ENCODE assay signal across 25 cellular contexts in genomic region chr6:64103480-64103879, GRCh38.
"Had no signal": no experiment of that assay in that cellular context is flagged by ENCODE, and none has a peak within 500 bp of the region (broad histone marks: within the 10 kb centered on the region; RNA-seq: fewer than 3 reads in every experiment).

No MANE protein-coding gene starts in this region.

- H3K4me1 Mint-ChIP-seq: endodermal cell had no signal

- DNase-seq: colonic mucosa; cortex of kidney; dermis blood vessel endothelial cell; dorsolateral prefrontal cortex; effector CD4-positive, alpha-beta T cell; effector CD8-positive, alpha-beta T cell; effector memory CD4-positive, alpha-beta T cell; effector memory CD8-positive, alpha-beta T cell; endodermal cell; erythroblast; esophagus squamous epithelium; foreskin fibroblast; foreskin keratinocyte; foreskin melanocyte; gastrocnemius medialis; glutamatergic neuron; head of caudate nucleus; heart left ventricle; heart right ventricle had no signal

- H3K4me3 ChIP-seq: colonic mucosa, coronary artery, dorsolateral prefrontal cortex, esophagus muscularis mucosa, esophagus squamous epithelium, gastrocnemius medialis, gastroesophageal sphincter, heart left ventricle, heart right ventricle had no signal

- H3K4me3 Mint-ChIP-seq: dendritic cell treated with granulocyte-macrophage colony-stimulating factor and Interleukin-4, amounts not matched to agents 40 ng/mL and 50 ng/mL, for 4 days; effector memory CD8-positive, alpha-beta T cell; endodermal cell had no signal

- H3K27me3 Mint-ChIP-seq: dendritic cell treated with granulocyte-macrophage colony-stimulating factor and Interleukin-4, amounts not matched to agents 40 ng/mL and 50 ng/mL, for 4 days; effector memory CD8-positive, alpha-beta T cell had no signal

- H3K27me3 ChIP-seq: colonic mucosa, dorsolateral prefrontal cortex, esophagus muscularis mucosa, esophagus squamous epithelium, foreskin keratinocyte, gastrocnemius medialis, gastroesophageal sphincter, heart left ventricle, heart right ventricle had no signal

- H3K27ac Mint-ChIP-seq: dendritic cell treated with granulocyte-macrophage colony-stimulating factor and Interleukin-4, amounts not matched to agents 40 ng/mL and 50 ng/mL, for 4 days; effector memory CD8-positive, alpha-beta T cell; endodermal cell had no signal

- H3K36me3 ChIP-seq: colonic mucosa, esophagus muscularis mucosa, esophagus squamous epithelium, gastrocnemius medialis, gastroesophageal sphincter, heart left ventricle, heart right ventricle had no signal

- H3K9me3 ChIP-seq: colonic mucosa, esophagus muscularis mucosa, esophagus squamous epithelium, gastrocnemius medialis, gastroesophageal sphincter had no signal

- H3K9me3 Mint-ChIP-seq: endodermal cell had no signal

- H3K4me1 ChIP-seq: colonic mucosa, esophagus muscularis mucosa, esophagus squamous epithelium, foreskin keratinocyte, gastrocnemius medialis, gastroesophageal sphincter, heart left ventricle, heart right ventricle had no signal

- ATAC-seq: effector memory CD8-positive, alpha-beta T cell; esophagus mucosa; foreskin keratinocyte; gastrocnemius medialis; gastroesophageal sphincter; heart left ventricle; heart right ventricle had no signal

- H3K27ac ChIP-seq: colonic mucosa, coronary artery, dorsolateral prefrontal cortex, epithelial cell of prostate, esophagus muscularis mucosa, esophagus squamous epithelium, foreskin keratinocyte, gastrocnemius medialis, gastroesophageal sphincter, heart left ventricle, heart right ventricle had no signal
